In genomic region chr2:145591109-145591809, GRCh38 we compare ENCODE assay signal across 20 cellular contexts.
A peak's percentile ranks its signal among the peaks of the same experiment; 100 is the strongest.
DNase-seq lines count a peak whose midpoint lies in the region; ATAC-seq and TF ChIP-seq lines count a peak whose summit lies in the region.
"Had no signal": no experiment of that assay in that cellular context is flagged by ENCODE, and none has a peak within 500 bp of the region (broad histone marks: within the 10 kb centered on the region; RNA-seq: fewer than 3 reads in every experiment).

No MANE protein-coding gene starts in this region.

- H3K9me3 Mint-ChIP-seq in WTC11, result no peaks in the 10 kb centered on the region
- H3K9me3 Mint-ChIP-seq in activated CD4-positive, alpha-beta T cell treated with anti-CD3 and anti-CD28 coated beads, Interleukin-2, amount 10 ng/mL, durations not matched to agents 7 days and 5 days, result no peaks in the 10 kb centered on the region
- H3K9me3 Mint-ChIP-seq: HFFc6 had no signal

- TF ChIP-seq POLR2A in GM18505 (IDR thresholded peaks at IDR 0.05; ENCODE audit: borderline replicate concordance, extremely low read depth, insufficient read depth, insufficient read length), result no peak

- no peaks in the 10 kb centered on the region for H3K27me3 Mint-ChIP-seq in WTC11 (ENCODE audit: low read depth)
- peaks cover 2% of the 10 kb centered on the region for H3K27me3 Mint-ChIP-seq in activated CD4-positive, alpha-beta T cell treated with anti-CD3 and anti-CD28 coated beads, Interleukin-2, amount 10 ng/mL, durations not matched to agents 7 days and 5 days

- CTCF ChIA-PET in WTC11 (lab: Charles Lee), result no interaction called here
- CTCF ChIA-PET in activated CD4-positive, alpha-beta T cell treated with anti-CD3 and anti-CD28 coated beads, Interleukin-2, amount 10 ng/mL, durations not matched to agents 7 days and 5 days (lab: Charles Lee), result no interaction called here

- POLR2A ChIA-PET in WTC11 (lab: Charles Lee), result no interaction called here
- POLR2A ChIA-PET in activated CD4-positive, alpha-beta T cell treated with anti-CD3 and anti-CD28 coated beads, Interleukin-2, amount 10 ng/mL, durations not matched to agents 7 days and 5 days (lab: Charles Lee), result no interaction called here

- H3K4me3 ChIP-seq in epithelial cell of proximal tubule (ENCODE audit: low read depth, low read length), result no peak overlapping the region
- H3K4me3 ChIP-seq: GM12878, MG63, SJCRH30 had no signal

- H3K36me3 Mint-ChIP-seq in WTC11, result no peaks in the 10 kb centered on the region
- no peaks in the 10 kb centered on the region for H3K36me3 Mint-ChIP-seq in activated CD4-positive, alpha-beta T cell treated with anti-CD3 and anti-CD28 coated beads, Interleukin-2, amount 10 ng/mL, durations not matched to agents 7 days and 5 days (ENCODE audit: low read depth)

- peak; percentile 27 for ATAC-seq in WTC11
- ATAC-seq in GM21367 (IDR thresholded peaks at IDR 0.05; ENCODE audit: unreplicated experiment), result no peak
- ATAC-seq in GM18505 (IDR thresholded peaks at IDR 0.05; ENCODE audit: unreplicated experiment), result no peak
- ATAC-seq: GM12878 had no signal

- peak; percentile 31 for DNase-seq in SIG-M5 treated with dmso at 0.1 percent for 504 hours (lab: John Stamatoyannopoulos, UW; ENCODE audit: unreplicated experiment)
- DNase-seq in SIG-M5 (lab: John Stamatoyannopoulos, UW), result no peak
- DNase-seq in WTC11 (ENCODE audit: low spot score), result no peak
- peak; percentile 9 for DNase-seq in epithelial cell of proximal tubule (ENCODE audit: low read depth)
- peak; percentile 64 for DNase-seq in renal cortical epithelial cell (ENCODE audit: low read depth)
- DNase-seq in activated CD4-positive, alpha-beta T cell treated with anti-CD3 and anti-CD28 coated beads, Interleukin-2, amount 10 ng/mL, durations not matched to agents 7 days and 5 days, result no peak
- DNase-seq: 8988T, COR-L47, GOT3, HFFc6, KG1, MG63, NCI-H1092 treated with DMSO at 0.1 percent for 48 hours, NCI-H1694, NCI-H345, SJCRH30 had no signal

- TF ChIP-seq CTCF in WTC11 (IDR thresholded peaks at IDR 0.05), result no peak
- TF ChIP-seq CTCF in epithelial cell of proximal tubule (conservative IDR thresholded peaks at IDR 0.05; ENCODE audit: low read depth, low read length), result no peak

- peak overlapping the region; percentile 15; the same call in 1 of the 2 replicates for H3K27ac Mint-ChIP-seq in WTC11
- H3K27ac Mint-ChIP-seq in activated CD4-positive, alpha-beta T cell treated with anti-CD3 and anti-CD28 coated beads, Interleukin-2, amount 10 ng/mL, durations not matched to agents 7 days and 5 days, result no peak overlapping the region
- H3K27ac Mint-ChIP-seq: HFFc6 had no signal

- no peak overlapping the region for H3K4me3 Mint-ChIP-seq in WTC11
- H3K4me3 Mint-ChIP-seq in activated CD4-positive, alpha-beta T cell treated with anti-CD3 and anti-CD28 coated beads, Interleukin-2, amount 10 ng/mL, durations not matched to agents 7 days and 5 days, result no peak overlapping the region
- H3K4me3 Mint-ChIP-seq: CD14-positive monocyte, HFFc6 had no signal

- H3K4me1 Mint-ChIP-seq in WTC11, result peaks cover 33% of the 10 kb centered on the region
- no peaks in the 10 kb centered on the region for H3K4me1 Mint-ChIP-seq in activated CD4-positive, alpha-beta T cell treated with anti-CD3 and anti-CD28 coated beads, Interleukin-2, amount 10 ng/mL, durations not matched to agents 7 days and 5 days

TF ChIP-seq in WTC11, 78 proteins besides CTCF, POLR2A, EP300 and RAD21:
- TF ChIP-seq SMAD4 (CRISPR knock-in tag; IDR thresholded peaks at IDR 0.05) (no peak), MLX (CRISPR knock-in tag; IDR thresholded peaks at IDR 0.05) (no peak), FOXJ3 (CRISPR knock-in tag; IDR thresholded peaks at IDR 0.05; ENCODE audit: borderline replicate concordance) (no peak), MYBL2 (CRISPR knock-in tag; IDR thresholded peaks at IDR 0.05) (no peak), ZNF317 (CRISPR knock-in tag; IDR thresholded peaks at IDR 0.05; ENCODE audit: borderline replicate concordance, low read depth) (no peak), TEAD1 (CRISPR knock-in tag; IDR thresholded peaks at IDR 0.05) (no peak), KAT7 (CRISPR knock-in tag; IDR thresholded peaks at IDR 0.05; ENCODE audit: borderline replicate concordance) (no peak), GRHL2 (CRISPR knock-in tag; IDR thresholded peaks at IDR 0.05; ENCODE audit: insufficient replicate concordance, severe bottlenecking) (no peak)
- TF ChIP-seq, protein P1, sequence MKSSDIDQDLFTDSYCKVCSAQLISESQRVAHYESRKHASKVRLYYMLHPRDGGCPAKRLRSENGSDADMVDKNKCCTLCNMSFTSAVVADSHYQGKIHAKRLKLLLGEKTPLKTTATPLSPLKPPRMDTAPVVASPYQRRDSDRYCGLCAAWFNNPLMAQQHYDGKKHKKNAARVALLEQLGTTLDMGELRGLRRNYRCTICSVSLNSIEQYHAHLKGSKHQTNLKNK (CRISPR knock-in tag; IDR thresholded peaks at IDR 0.05), result no peak
- TF ChIP-seq, protein P2, sequence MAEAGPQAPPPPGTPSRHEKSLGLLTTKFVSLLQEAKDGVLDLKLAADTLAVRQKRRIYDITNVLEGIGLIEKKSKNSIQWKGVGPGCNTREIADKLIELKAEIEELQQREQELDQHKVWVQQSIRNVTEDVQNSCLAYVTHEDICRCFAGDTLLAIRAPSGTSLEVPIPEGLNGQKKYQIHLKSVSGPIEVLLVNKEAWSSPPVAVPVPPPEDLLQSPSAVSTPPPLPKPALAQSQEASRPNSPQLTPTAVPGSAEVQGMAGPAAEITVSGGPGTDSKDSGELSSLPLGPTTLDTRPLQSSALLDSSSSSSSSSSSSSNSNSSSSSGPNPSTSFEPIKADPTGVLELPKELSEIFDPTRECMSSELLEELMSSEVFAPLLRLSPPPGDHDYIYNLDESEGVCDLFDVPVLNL (CRISPR knock-in tag; IDR thresholded peaks at IDR 0.05; ENCODE audit: borderline replicate concordance, low read depth), result no peak

Comparison
In these comparisons a context has a peak if more than half of its experiments do, and no peak if none do; other contexts are left out.
1. DNase-seq: peak in SIG-M5 treated with dmso at 0.1 percent for 504 hours (single experiment), epithelial cell of proximal tubule (single experiment) and renal cortical epithelial cell (single experiment); none in SIG-M5 (single experiment), WTC11 (single experiment) and activated CD4-positive, alpha-beta T cell treated with anti-CD3 and anti-CD28 coated beads, Interleukin-2, amount 10 ng/mL, durations not matched to agents 7 days and 5 days (single experiment).